ENCODE assay signal across 16 cellular contexts in the genomic region with DNA sequence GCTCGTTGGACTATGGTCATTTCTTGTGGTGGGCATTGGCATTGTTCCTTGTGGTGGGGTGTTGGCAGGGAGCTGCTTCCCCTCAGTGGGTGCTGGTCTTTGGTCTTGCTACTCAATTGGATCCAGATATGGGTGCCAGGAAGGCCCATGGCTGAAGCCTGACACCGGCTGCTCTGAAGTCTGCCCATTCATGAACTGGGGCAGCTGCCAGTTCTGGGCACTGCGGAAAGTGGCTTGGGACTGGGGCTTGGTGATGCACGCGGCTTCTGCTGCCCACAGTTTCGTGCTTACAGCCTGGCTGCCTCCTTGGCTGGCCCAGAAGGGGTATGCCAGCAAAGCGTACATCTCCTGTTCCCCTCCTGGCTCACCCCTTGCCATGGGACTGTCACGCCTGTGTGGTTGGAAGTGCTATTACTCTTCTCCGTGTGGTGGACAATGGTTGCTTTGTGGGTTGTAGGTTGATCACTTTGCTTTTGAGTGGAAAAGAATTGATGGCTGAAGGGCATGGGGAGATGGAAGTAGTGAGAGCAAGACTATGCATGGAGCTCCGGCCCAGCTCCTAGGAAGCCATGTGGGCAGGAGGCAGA. TPM values are rescaled to one million over a fixed set of nuclear protein-coding genes. Genes with fewer than 3 reads are reported as not detected.
A peak's percentile ranks its signal among the peaks of the same experiment; 100 is the strongest.
DNase-seq lines count a peak whose midpoint lies in the region; FAIRE-seq and TF ChIP-seq lines count a peak whose summit lies in the region.
"Had no signal": no experiment of that assay in that cellular context is flagged by ENCODE, and none has a peak within 500 bp of the region (broad histone marks: within the 10 kb centered on the region; RNA-seq: fewer than 3 reads in every experiment).

No MANE protein-coding gene starts in this region.

- H3K27ac ChIP-seq in dorsolateral prefrontal cortex (peak overlapping the region in 47 of 59 donors; percentile 3 to 89 (median 65)), substantia nigra (ENCODE audit: low read depth, low read length, poor library complexity, severe bottlenecking) (peak overlapping the region; percentile 66), small intestine (ENCODE audit: low read depth in 1 of 2, low read length in 1 of 2) (no peak overlapping the region), tibial artery (no peak overlapping the region)

- no peak overlapping the region for H3K4me3 ChIP-seq in MG63
- peak overlapping the region in 1 of 59 donors; percentile 20 for H3K4me3 ChIP-seq in dorsolateral prefrontal cortex
- no peak overlapping the region for H3K4me3 ChIP-seq in small intestine (ENCODE audit: low read depth in 1 of 2, low read length in 2 of 2)
- no peak overlapping the region for H3K4me3 ChIP-seq in tibial artery

- H3K36me3 ChIP-seq in MG63: no peaks in the 10 kb centered on the region; the same call in 1 of the 2 replicates
- H3K36me3 ChIP-seq in small intestine (ENCODE audit: control insufficient read depth in 2 of 2, insufficient read depth in 2 of 2, low read length in 2 of 2): no peaks in the 10 kb centered on the region
- H3K36me3 ChIP-seq in tibial artery: no peaks in the 10 kb centered on the region

- DNase-seq in MG63 (peak; percentile 12), dorsolateral prefrontal cortex (peak; percentile 7 to 78 (median 72)), medulla oblongata (ENCODE audit: extremely low spot score) (peak; percentile 83), substantia nigra (lab: John Stamatoyannopoulos, UW) (peak in 46 of 49 donors; percentile 9 to 82 (median 52)), small intestine (no peak), NCI-H1694 (lab: John Stamatoyannopoulos, UW) (no peak), NCI-H774 (lab: John Stamatoyannopoulos, UW) (no peak), tibial artery (no peak)
- DNase-seq: AML-193; CD4-positive, alpha-beta memory T cell; H7; Karpas-422; NCI-H1417; NCI-H2029 treated with DMSO at 0.1 percent for 48 hours; NCI-H510A treated with DMSO at 0.1 percent for 48 hours had no signal

- FAIRE-seq in small intestine (lab: Jason Lieb, UNC): no peak

- WGBS in small intestine, 3 donors: 83 to 88% (median 86%) methylated on average over 10 of the region's 10 CpGs

- H3K4me1 ChIP-seq in small intestine (ENCODE audit: control insufficient read depth in 2 of 2, insufficient read depth in 1 of 2, low read depth in 1 of 2, low read length in 1 of 2) (no peaks in the 10 kb centered on the region), tibial artery (no peaks in the 10 kb centered on the region)

- H3K9me3 ChIP-seq in MG63: no peaks in the 10 kb centered on the region
- H3K9me3 ChIP-seq in small intestine (ENCODE audit: control insufficient read depth, low read depth): no peaks in the 10 kb centered on the region
- H3K9me3 ChIP-seq in tibial artery: no peaks in the 10 kb centered on the region

- intact Hi-C loops in dorsolateral prefrontal cortex (cut with DNase I) (loop anchor here (5.0 kb wide), 1 partner anchor 55 kb away; a partner anchor contains a TSS), tibial artery (cut with DNase I; ENCODE audit: low total_unique reads) (no loop called here)

- H3K27me3 ChIP-seq in MG63: no peaks in the 10 kb centered on the region
- H3K27me3 ChIP-seq in dorsolateral prefrontal cortex: no peaks in the 10 kb centered on the region
- no peaks in the 10 kb centered on the region for H3K27me3 ChIP-seq in small intestine (ENCODE audit: control insufficient read depth in 2 of 2, insufficient read depth in 2 of 2, low read length in 2 of 2)
- peaks cover 0 to 2% of the 10 kb centered on the region in 2 donors for H3K27me3 ChIP-seq in tibial artery

- TF ChIP-seq CTCF in dorsolateral prefrontal cortex (IDR thresholded peaks at IDR 0.05 in 54 of 56, conservative IDR thresholded peaks at IDR 0.05 in 2 of 56; ENCODE audit: low read depth in 1 of 56, partially characterized antibody in 56 of 56) (peak in 2 of 56 donors; percentile 12 to 17), tibial artery (IDR thresholded peaks at IDR 0.05) (no peak)

RNA-seq across cellular contexts. Expression of a gene that starts 54.7 kb away (rescaled TPM):
- 1.6 and 2.7 TPM in 2 replicates for total RNA-seq in MG63 (2014; rRNA removed; shearing (Covaris generic); ENCODE audit: low replicate concordance)
- total RNA-seq in dorsolateral prefrontal cortex: 10 to 100 TPM in 9 of 120 experiments, 1 to 10 TPM in 98, under 1 TPM in 13; 0.23 to 28.2 (median 3.7) TPM
- polyA plus RNA-seq in small intestine: under 1 TPM; 0.45 to 0.81 (median 0.76) TPM
- total RNA-seq: CD4-positive, alpha-beta memory T cell had no signal
- polyA plus RNA-seq: CD4-positive, alpha-beta memory T cell had no signal

RNA-seq across cellular contexts. Expression of a gene that starts 58.2 kb away (rescaled TPM):
- total RNA-seq in MG63 (2014; rRNA removed; shearing (Covaris generic); ENCODE audit: low replicate concordance): not detected in 2 replicates
- total RNA-seq in dorsolateral prefrontal cortex: not detected
- polyA plus RNA-seq in small intestine: not detected
- total RNA-seq: CD4-positive, alpha-beta memory T cell; Daoy; H7 had no signal
- polyA plus RNA-seq: CD4-positive, alpha-beta memory T cell had no signal

Comparison
In these comparisons a context has a peak if more than half of its experiments do, and no peak if none do; other contexts are left out.
1. DNase-seq: peak in MG63 (single experiment), dorsolateral prefrontal cortex (10 of 10), medulla oblongata (single experiment) and substantia nigra (46 of 49); none in small intestine (single experiment), NCI-H1694 (single experiment), NCI-H774 (single experiment) and tibial artery (0 of 2).
2. H3K27ac ChIP-seq: peak in dorsolateral prefrontal cortex (47 of 59) and substantia nigra (single experiment); none in small intestine (0 of 2) and tibial artery (0 of 2).